In genomic region chr4:13285336-13285735, GRCh38 we compare ENCODE assay signal across 26 cellular contexts.
"Had no signal": no experiment of that assay in that cellular context is flagged by ENCODE, and none has a peak within 500 bp of the region (broad histone marks: within the 10 kb centered on the region; RNA-seq: fewer than 3 reads in every experiment).

No MANE protein-coding gene starts in this region.

- FAIRE-seq: bronchial epithelial cell had no signal

- H3K4me3 ChIP-seq: adrenal gland, body of pancreas, MG63, Peyer's patch, SJCRH30 had no signal

- ATAC-seq: activated CD8-positive, alpha-beta T cell treated with anti-CD3 and anti-CD28 coated beads, Interleukin-2, amount 10 ng/mL, durations not matched to agents 7 days and 5 days; body of pancreas had no signal

- DNase-seq: activated CD4-positive, alpha-beta T cell treated with anti-CD3 and anti-CD28 coated beads, Interleukin-2, amount 10 ng/mL, durations not matched to agents 7 days and 5 days; activated CD4-positive, CD25-positive, alpha-beta regulatory T cell; activated CD8-positive, alpha-beta memory T cell treated with anti-CD3 and anti-CD28 coated beads, Interleukin-2, amount 50 U/mL, for 48 hours; activated CD8-positive, alpha-beta T cell treated with anti-CD3 and anti-CD28 coated beads, Interleukin-2, amount 10 ng/mL, durations not matched to agents 7 days and 5 days; activated naive CD4-positive, alpha-beta T cell treated with anti-CD3 and anti-CD28 coated beads, Interleukin-2, amount 50 U/mL, for 16 hours; activated naive CD8-positive, alpha-beta T cell treated with anti-CD3 and anti-CD28 coated beads, Interleukin-2, amount 10 ng/mL, durations not matched to agents 7 days and 5 days; activated T-cell treated with anti-CD3 and anti-CD28 coated beads, Interleukin-2, amount 50 U/mL, for 1 hour; adrenal gland; aorta; body of pancreas; central memory CD4-positive, alpha-beta T cell; Kasumi-1; KBM-7; MG63; MV-4-11; NCI-H1092 treated with DMSO at 0.1 percent for 48 hours; NCI-H1436; NCI-H1694 treated with DMSO at 0.1 percent for 48 hours; NCI-H2029 treated with DMSO at 0.1 percent for 48 hours; NCI-H510A treated with DMSO at 0.1 percent for 48 hours; Peyer's patch; Right ventricle myocardium superior; SJCRH30; SK-N-SH; T-helper 1 cell had no signal
